ENCODE assay signal across 8 cellular contexts in the genomic region with DNA sequence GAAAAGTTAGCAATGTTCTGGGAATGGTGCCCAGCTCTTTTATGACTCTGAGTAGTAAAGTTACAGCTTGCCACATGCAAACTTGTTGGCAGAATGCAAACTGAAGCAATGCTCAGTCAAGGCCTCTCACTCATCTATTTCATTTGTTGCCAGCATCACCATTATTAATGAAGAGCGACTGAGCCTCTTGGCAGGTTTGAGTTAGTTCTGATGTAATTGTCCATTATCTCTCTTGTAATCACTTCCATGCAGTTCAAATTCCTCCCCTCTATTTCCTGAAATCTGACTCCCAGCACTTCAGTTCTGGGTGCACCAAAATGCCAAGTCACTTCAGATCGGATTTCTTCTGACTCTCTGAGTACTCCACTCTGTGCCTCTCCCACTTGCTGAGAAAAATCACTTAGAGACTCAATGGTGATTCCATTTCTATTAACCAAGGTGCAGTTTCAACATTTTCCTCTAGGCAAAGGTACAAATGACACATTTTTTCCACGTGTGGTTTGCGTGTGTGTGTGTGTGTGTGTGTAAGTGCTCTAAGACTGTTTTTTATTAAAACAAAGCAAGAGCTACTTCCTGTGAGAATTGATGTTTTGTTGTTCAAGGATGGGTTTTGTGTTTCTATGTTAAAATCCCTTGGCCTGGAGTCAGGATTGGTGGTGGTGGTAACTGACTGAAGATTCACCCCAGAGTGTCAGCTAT.
DNase-seq lines count a peak whose midpoint lies in the region; ATAC-seq and TF ChIP-seq lines count a peak whose summit lies in the region.

No MANE protein-coding gene starts in this region.

- H3K36me3 ChIP-seq in suprapubic skin, result no peaks in the 10 kb centered on the region

- intact Hi-C loops in left cardiac atrium (cut with DNase I), result no loop called here

- no peak for TF ChIP-seq CTCF in suprapubic skin (IDR thresholded peaks at IDR 0.05)
- no peak for TF ChIP-seq CTCF in GM13977 (IDR thresholded peaks at IDR 0.05; ENCODE audit: extremely low read depth, insufficient read depth, missing control alignments)

- no peaks in the 10 kb centered on the region for H3K9me3 ChIP-seq in suprapubic skin

- no peak for TF ChIP-seq POLR2A in suprapubic skin (IDR thresholded peaks at IDR 0.05)

- DNase-seq in DMS79 treated with DMSO at 0.1 percent for 48 hours (lab: John Stamatoyannopoulos, UW), result peak; percentile 6
- DNase-seq in DMS79 (lab: John Stamatoyannopoulos, UW), result no peak
- DNase-seq in left cardiac atrium, result no peak
- DNase-seq in suprapubic skin (ENCODE audit: low spot score in 2 of 2), result no peak
- DNase-seq in NCI-H2081 treated with DMSO at 0.1 percent for 48 hours (lab: John Stamatoyannopoulos, UW), result no peak
- no peak for DNase-seq in GM13977 (ENCODE audit: low spot score)
- DNase-seq in NCI-H1092 treated with DMSO at 0.1 percent for 48 hours (lab: John Stamatoyannopoulos, UW), result no peak

- peak; percentile 96 for ATAC-seq in SK-N-SH treated with all-trans-retinoic acid at 6 μM for 48 hours
- peak; percentile 88 to 95 for ATAC-seq in left cardiac atrium

- in situ Hi-C loops in GM13977 (cut with MboI; ENCODE audit: low pct_unique_long_range_greater_than_20kb, low sequenced_read_pairs, unreplicated experiment), result no loop called here

- no peaks in the 10 kb centered on the region for H3K27me3 ChIP-seq in suprapubic skin

- WGBS in suprapubic skin, result 4% methylated on average over 4 of the region's 4 CpGs

- H3K4me3 ChIP-seq in suprapubic skin, result no peak overlapping the region

- peak overlapping the region; percentile 53 for H3K27ac ChIP-seq in suprapubic skin

- peaks cover 20% of the 10 kb centered on the region for H3K4me1 ChIP-seq in suprapubic skin

- TF ChIP-seq EP300 in suprapubic skin (IDR thresholded peaks at IDR 0.05), result no peak

TF ChIP-seq in SK-N-SH treated with all-trans-retinoic acid at 6 μM for 48 hours, 23 proteins besides CTCF, POLR2A, EP300 and RAD21:
- TF ChIP-seq ZC3H10 (CRISPR knock-in tag; IDR thresholded peaks at IDR 0.05), result peak; percentile 84
- TF ChIP-seq ZNF8 (CRISPR knock-in tag; IDR thresholded peaks at IDR 0.05), result no peak
- TF ChIP-seq TOX (CRISPR knock-in tag; IDR thresholded peaks at IDR 0.05; ENCODE audit: borderline replicate concordance), result peak; percentile 95
- TF ChIP-seq ARNTL (CRISPR knock-in tag; IDR thresholded peaks at IDR 0.05; ENCODE audit: borderline replicate concordance, low read depth), result no peak
- peak; percentile 25; the same call in 1 of the 2 replicates for TF ChIP-seq POU6F1 (CRISPR knock-in tag; IDR thresholded peaks at IDR 0.05; ENCODE audit: borderline replicate concordance, low read depth)
- 0 out of 2 replicates have a peak, but pooled peaks have one; percentile 68 for TF ChIP-seq CSDC2 (CRISPR knock-in tag; IDR thresholded peaks at IDR 0.05)
- TF ChIP-seq RARB (CRISPR knock-in tag; IDR thresholded peaks at IDR 0.05), result peak; percentile 69; the same call in 1 of the 2 replicates
- TF ChIP-seq ISL1 (CRISPR knock-in tag; IDR thresholded peaks at IDR 0.05), result peak; percentile 84
